10 cellular contexts compared by ENCODE assay signal in genomic region chr9:35619800-35620158, GRCh38. TPM values are rescaled to one million over a fixed set of nuclear protein-coding genes. Genes with fewer than 3 reads are reported as not detected.
A peak's percentile ranks its signal among the peaks of the same experiment; 100 is the strongest.
DNase-seq lines count a peak whose midpoint lies in the region; ATAC-seq and TF ChIP-seq lines count a peak whose summit lies in the region.
"Had no signal": no experiment of that assay in that cellular context is flagged by ENCODE, and none has a peak within 500 bp of the region (broad histone marks: within the 10 kb centered on the region; RNA-seq: fewer than 3 reads in every experiment).

No MANE protein-coding gene starts in this region.

- peaks cover 73% of the 10 kb centered on the region for H3K4me1 ChIP-seq in OCI-LY1 (ENCODE audit: insufficient read depth, low read length, severe bottlenecking)
- peaks cover 0 to 15% of the 10 kb centered on the region in 2 donors for H3K4me1 ChIP-seq in neuronal stem cell (ENCODE audit: control insufficient read depth in 2 of 2, insufficient read depth in 1 of 2, low read depth in 1 of 2, low read length in 2 of 2)
- peaks cover 17% of the 10 kb centered on the region for H3K4me1 ChIP-seq in neural progenitor cell
- H3K4me1 ChIP-seq: A549 had no signal

- no peak overlapping the region for H2BK15ac ChIP-seq in neuronal stem cell (ENCODE audit: low read length)

- ATAC-seq in HG02763 (IDR thresholded peaks at IDR 0.05; ENCODE audit: unreplicated experiment), result peak; percentile 66
- ATAC-seq: A549 had no signal

- H3K27me3 Mint-ChIP-seq in T-helper 2 cell treated with Interferon-gamma antibody and Interleukin-4, amounts not matched to agents 5 μg/mL and 100 μg/mL, for 36 hours (ENCODE audit: low read depth), result no peaks in the 10 kb centered on the region
- H3K27me3 Mint-ChIP-seq in neural progenitor cell (ENCODE audit: insufficient read depth, low read depth), result peaks cover 32% of the 10 kb centered on the region
- peaks cover 51% of the 10 kb centered on the region for H3K27me3 Mint-ChIP-seq in type B pancreatic cell

- no peaks in the 10 kb centered on the region for H3K9me3 ChIP-seq in OCI-LY1 (ENCODE audit: low read length)
- peaks cover 2 to 7% of the 10 kb centered on the region in 2 donors for H3K9me3 ChIP-seq in neuronal stem cell (replicated peaks in 1 of 2; ENCODE audit: control insufficient read depth in 2 of 2, insufficient read depth in 1 of 2, low read depth in 1 of 2, low read length in 2 of 2)
- H3K9me3 ChIP-seq in neural progenitor cell (ENCODE audit: low read depth), result no peaks in the 10 kb centered on the region
- H3K9me3 ChIP-seq: A549 had no signal

- H3K4me1 Mint-ChIP-seq in T-helper 2 cell treated with Interferon-gamma antibody and Interleukin-4, amounts not matched to agents 5 μg/mL and 100 μg/mL, for 36 hours (ENCODE audit: low read depth), result peaks cover 38% of the 10 kb centered on the region
- peaks cover 21% of the 10 kb centered on the region for H3K4me1 Mint-ChIP-seq in neural progenitor cell
- H3K4me1 Mint-ChIP-seq in type B pancreatic cell (ENCODE audit: unreplicated experiment), result no peaks in the 10 kb centered on the region

- TF ChIP-seq CTCF in OCI-LY1 (IDR thresholded peaks at IDR 0.05; ENCODE audit: low read length) (no peak), neural progenitor cell (IDR thresholded peaks at IDR 0.05) (no peak), GM13977 (IDR thresholded peaks at IDR 0.05; ENCODE audit: extremely low read depth, insufficient read depth, missing control alignments) (no peak), type B pancreatic cell (conservative IDR thresholded peaks at IDR 0.05) (no peak)

- H3K36me3 Mint-ChIP-seq in T-helper 2 cell treated with Interferon-gamma antibody and Interleukin-4, amounts not matched to agents 5 μg/mL and 100 μg/mL, for 36 hours (ENCODE audit: low read depth), result no peaks in the 10 kb centered on the region
- H3K36me3 Mint-ChIP-seq in neural progenitor cell, result no peaks in the 10 kb centered on the region
- H3K36me3 Mint-ChIP-seq in type B pancreatic cell, result no peaks in the 10 kb centered on the region

- no peaks in the 10 kb centered on the region for H3K27me3 ChIP-seq in OCI-LY1 (ENCODE audit: insufficient read depth, low read length)
- peaks cover 7 to 66% (median 34%) of the 10 kb centered on the region in 3 experiments for H3K27me3 ChIP-seq in neuronal stem cell (ENCODE audit: control insufficient read depth in 3 of 3, insufficient read depth in 3 of 3, low read depth in 1 of 3, low read length in 3 of 3)
- H3K27me3 ChIP-seq in neural progenitor cell, result peaks cover 41% of the 10 kb centered on the region

- no peaks in the 10 kb centered on the region for H3K79me2 ChIP-seq in OCI-LY1 (ENCODE audit: insufficient read depth, low read length)
- no peaks in the 10 kb centered on the region for H3K79me2 ChIP-seq in neural progenitor cell (ENCODE audit: low read depth)

- no peak overlapping the region for H2BK5ac ChIP-seq in neuronal stem cell (ENCODE audit: low read length)

- H3F3A ChIP-seq in OCI-LY1 (ENCODE audit: insufficient read depth, low read length) (peaks cover 15% of the 10 kb centered on the region), neural progenitor cell (ENCODE audit: low read depth) (peaks cover 5% of the 10 kb centered on the region)

- no peaks in the 10 kb centered on the region for H3K79me1 ChIP-seq in neuronal stem cell (ENCODE audit: low read depth, low read length)

- DNase-seq in T-helper 2 cell treated with Interferon-gamma antibody and Interleukin-4, amounts not matched to agents 5 μg/mL and 100 μg/mL, for 36 hours (ENCODE audit: low spot score), result no peak
- DNase-seq in T-helper 2 cell (no peak), neuronal stem cell (ENCODE audit: low spot score) (no peak), neural progenitor cell (ENCODE audit: low spot score) (no peak), GM13977 (ENCODE audit: low spot score) (no peak), type B pancreatic cell (ENCODE audit: extremely low spot score, unreplicated experiment) (no peak)

- peak overlapping the region; percentile 59 for H3K4me3 Mint-ChIP-seq in T-helper 2 cell treated with Interferon-gamma antibody and Interleukin-4, amounts not matched to agents 5 μg/mL and 100 μg/mL, for 36 hours
- no peak overlapping the region for H3K4me3 Mint-ChIP-seq in neural progenitor cell
- H3K4me3 Mint-ChIP-seq in type B pancreatic cell, result no peak overlapping the region

- no peak overlapping the region for H3K23ac ChIP-seq in neuronal stem cell (ENCODE audit: low read depth, low read length, poor library complexity)

- H2BK120ac ChIP-seq in neuronal stem cell (ENCODE audit: low read depth, low read length), result peak overlapping the region; percentile 28

- no peaks in the 10 kb centered on the region for H3K9me3 Mint-ChIP-seq in T-helper 2 cell treated with Interferon-gamma antibody and Interleukin-4, amounts not matched to agents 5 μg/mL and 100 μg/mL, for 36 hours
- H3K9me3 Mint-ChIP-seq in neural progenitor cell (no peaks in the 10 kb centered on the region), type B pancreatic cell (no peaks in the 10 kb centered on the region)

- H2BK12ac ChIP-seq in neuronal stem cell (ENCODE audit: low read length), result no peak overlapping the region

- in situ Hi-C loops in GM13977 (cut with MboI; ENCODE audit: low pct_unique_long_range_greater_than_20kb, low sequenced_read_pairs, unreplicated experiment), result no loop called here

- no CpG with 5 or more reads among the region's 2 CpGs for WGBS in neuronal stem cell (ENCODE audit: extremely low coverage in 2 of 2, insufficient read length in 2 of 2, insufficient replicate concordance in 1 of 2), 2 donors

- peak overlapping the region; percentile 74 for H3K4me3 ChIP-seq in OCI-LY1 (ENCODE audit: low read depth, low read length, poor library complexity, severe bottlenecking)
- H3K4me3 ChIP-seq in neuronal stem cell (ENCODE audit: low read length in 2 of 2), result no peak overlapping the region
- no peak overlapping the region for H3K4me3 ChIP-seq in neural progenitor cell
- H3K4me3 ChIP-seq: A549 had no signal

- H3K4ac ChIP-seq in neuronal stem cell (ENCODE audit: low read length), result no peak overlapping the region

- H3K18ac ChIP-seq in neuronal stem cell (ENCODE audit: low read length), result no peak overlapping the region

- H2AFZ ChIP-seq in OCI-LY1 (ENCODE audit: low read length) (no peak overlapping the region), neuronal stem cell (ENCODE audit: low read length) (no peak overlapping the region), neural progenitor cell (replicated peaks) (no peak overlapping the region)

- no peaks in the 10 kb centered on the region for H3K9me2 ChIP-seq in OCI-LY1 (ENCODE audit: low read depth, low read length)

- H4K91ac ChIP-seq in neuronal stem cell (ENCODE audit: low read depth, low read length, poor library complexity), result no peak overlapping the region

- H3K4me2 ChIP-seq in OCI-LY1 (ENCODE audit: low read length) (peak overlapping the region; percentile 95), neuronal stem cell (ENCODE audit: insufficient read depth, low read length, poor library complexity, severe bottlenecking) (no peak overlapping the region), neural progenitor cell (no peak overlapping the region)
- H3K4me2 ChIP-seq: A549 had no signal

- H3K36me3 ChIP-seq in OCI-LY1 (ENCODE audit: insufficient read depth, low read length), result peaks cover 14% of the 10 kb centered on the region; the same call in 1 of the 2 replicates
- no peaks in the 10 kb centered on the region for H3K36me3 ChIP-seq in neuronal stem cell (replicated peaks in 1 of 2; ENCODE audit: control insufficient read depth in 2 of 2, insufficient read depth in 2 of 2, low read length in 2 of 2)
- no peaks in the 10 kb centered on the region for H3K36me3 ChIP-seq in neural progenitor cell

- no peak overlapping the region for H2AK5ac ChIP-seq in neuronal stem cell (ENCODE audit: low read depth, low read length)

- H3K27ac ChIP-seq in OCI-LY1 (ENCODE audit: low read depth, low read length, poor library complexity, severe bottlenecking) (peak overlapping the region; percentile 100), neuronal stem cell (replicated peaks; ENCODE audit: low read length) (no peak overlapping the region), neural progenitor cell (no peak overlapping the region)
- H3K27ac ChIP-seq: A549 had no signal

- no peak overlapping the region for H4K8ac ChIP-seq in neuronal stem cell (ENCODE audit: low read depth, low read length)

- H3K14ac ChIP-seq in neuronal stem cell (ENCODE audit: low read length), result no peak overlapping the region

- H4K20me1 ChIP-seq in OCI-LY1 (ENCODE audit: insufficient read depth, low read length) (no peaks in the 10 kb centered on the region), neural progenitor cell (ENCODE audit: low read depth) (no peaks in the 10 kb centered on the region)

- peak overlapping the region; percentile 85 for H3K27ac Mint-ChIP-seq in T-helper 2 cell treated with Interferon-gamma antibody and Interleukin-4, amounts not matched to agents 5 μg/mL and 100 μg/mL, for 36 hours
- no peak overlapping the region for H3K27ac Mint-ChIP-seq in neural progenitor cell
- no peak overlapping the region for H3K27ac Mint-ChIP-seq in type B pancreatic cell

- peak overlapping the region; percentile 93 for H3K9ac ChIP-seq in OCI-LY1 (ENCODE audit: low read length)
- H3K9ac ChIP-seq in neuronal stem cell (ENCODE audit: low read depth, low read length, poor library complexity), result no peak overlapping the region
- H3K9ac ChIP-seq in neural progenitor cell, result no peak overlapping the region

RNA-seq across cellular contexts. Expression of gene CD72, which starts 1.6 kb away (rescaled TPM):
- polyA plus RNA-seq in neuronal stem cell (2013, experiment 1 of 2), result 5.6 TPM
- 5.5 TPM for polyA plus RNA-seq in neuronal stem cell (2013, experiment 2 of 2)
- total RNA-seq in neural progenitor cell (ENCODE audit: low replicate concordance) (0.56 and 1.4 TPM in 2 replicates), type B pancreatic cell (ENCODE audit: low replicate concordance) (1.5 and 2.8 TPM in 2 replicates)

RNA-seq across cellular contexts. Expression of gene TESK1, which starts 14.7 kb away (rescaled TPM):
- polyA plus RNA-seq in neuronal stem cell (2013, experiment 1 of 2), result 23.9 TPM
- polyA plus RNA-seq in neuronal stem cell (2013, experiment 2 of 2), result 22.7 TPM
- total RNA-seq in neural progenitor cell (ENCODE audit: low replicate concordance), result 5.2 and 12.4 TPM in 2 replicates
- total RNA-seq in type B pancreatic cell (ENCODE audit: low replicate concordance), result 30.6 and 42.4 TPM in 2 replicates

RNA-seq across cellular contexts. Expression of gene SIT1, which starts 31.0 kb away (rescaled TPM):
- 0.53 TPM for polyA plus RNA-seq in neuronal stem cell (2013, experiment 1 of 2)
- 0.43 TPM for polyA plus RNA-seq in neuronal stem cell (2013, experiment 2 of 2)
- total RNA-seq in neural progenitor cell (ENCODE audit: low replicate concordance) (0.56 and 0.86 TPM in 2 replicates), type B pancreatic cell (ENCODE audit: low replicate concordance) (not detected in 2 replicates)
- total RNA-seq: lower leg skin had no signal
- polyA plus RNA-seq: A549 had no signal

RNA-seq across cellular contexts. Expression of gene RMRP, which starts 38.0 kb away (rescaled TPM):
- polyA plus RNA-seq in neuronal stem cell (2013, experiment 1 of 2), result not detected
- 4.7 TPM for polyA plus RNA-seq in neuronal stem cell (2013, experiment 2 of 2)
- 1,307 and 2,709 TPM in 2 replicates for total RNA-seq in neural progenitor cell (ENCODE audit: low replicate concordance)
- total RNA-seq in type B pancreatic cell (ENCODE audit: low replicate concordance), result 16,039 and 18,328 TPM in 2 replicates

RNA-seq across cellular contexts. Expression of gene CCDC107, which starts 38.3 kb away (rescaled TPM):
- polyA plus RNA-seq in neuronal stem cell (2013, experiment 1 of 2), result 15.3 TPM
- 15.5 TPM for polyA plus RNA-seq in neuronal stem cell (2013, experiment 2 of 2)
- total RNA-seq in neural progenitor cell (ENCODE audit: low replicate concordance), result 3.8 and 10.6 TPM in 2 replicates
- total RNA-seq in type B pancreatic cell (ENCODE audit: low replicate concordance), result 15.6 and 17.2 TPM in 2 replicates
